24 cellular contexts compared by ENCODE assay signal in genomic region chr5:135509995-135510394, GRCh38. TPM values are rescaled to one million over a fixed set of nuclear protein-coding genes. Genes with fewer than 3 reads are reported as not detected.
"Had no signal": no experiment of that assay in that cellular context is flagged by ENCODE, and none has a peak within 500 bp of the region (broad histone marks: within the 10 kb centered on the region; RNA-seq: fewer than 3 reads in every experiment).

No MANE protein-coding gene starts in this region.

- ATAC-seq: Panc1, PC-3, Right ventricle myocardium inferior, SK-N-SH treated with all-trans-retinoic acid at 6 μM for 48 hours had no signal

- H3K9me3 ChIP-seq: SJCRH30 had no signal

- H3K4me3 ChIP-seq: SJCRH30 had no signal

- DNase-seq: KBM-7, MV-4-11, NCI-H1048, NCI-H1105, NCI-H1436 treated with DMSO at 0.1 percent for 48 hours, NCI-H1694, NCI-H187 treated with DMSO at 0.1 percent for 48 hours, NCI-H2029 treated with DMSO at 0.1 percent for 48 hours, NCI-H226, NCI-H446, NCI-H510A, NCI-H524 treated with DMSO at 0.1 percent for 48 hours, NCI-H774, PC-3, SHP77 treated with DMSO at 0.1 percent for 48 hours, SJCRH30 had no signal

- H3K36me3 ChIP-seq: SJCRH30 had no signal

- H3K27ac ChIP-seq: RWPE1, SJCRH30 had no signal

RNA-seq across cellular contexts. Expression of gene NEUROG1, which starts 25.8 kb away (rescaled TPM):
- total RNA-seq: HT-29, LHCN-M2, MCF 10A, OCI-LY7, PC-3, Right ventricle myocardium inferior, SJCRH30 had no signal

RNA-seq across cellular contexts. Expression of gene TIFAB, which starts 57.8 kb away (rescaled TPM):
- total RNA-seq: HT-29, LHCN-M2, MCF 10A, OCI-LY7, PC-3, Right ventricle myocardium inferior, SJCRH30 had no signal
